21 cellular contexts compared by ENCODE assay signal in genomic region chr20:32577023-32577422, GRCh38. TPM values are rescaled to one million over a fixed set of nuclear protein-coding genes. Genes with fewer than 3 reads are reported as not detected.
A peak's percentile ranks its signal among the peaks of the same experiment; 100 is the strongest.
DNase-seq lines count a peak whose midpoint lies in the region; TF ChIP-seq lines count a peak whose summit lies in the region.
"Had no signal": no experiment of that assay in that cellular context is flagged by ENCODE, and none has a peak within 500 bp of the region (broad histone marks: within the 10 kb centered on the region; RNA-seq: fewer than 3 reads in every experiment).

No MANE protein-coding gene starts in this region.

- H3K27me3 ChIP-seq in H9 (ENCODE audit: insufficient read depth, low read length) = no peaks in the 10 kb centered on the region

- H3T11ph ChIP-seq in H9 (ENCODE audit: low read length) = no peak overlapping the region

- no peak overlapping the region for H3K56ac ChIP-seq in H9 (ENCODE audit: insufficient read length, low read depth, low read length)

- H3K79me1 ChIP-seq in H9 (ENCODE audit: insufficient read depth, low read depth, low read length, poor library complexity, severe bottlenecking) = no peaks in the 10 kb centered on the region

- DNase-seq in NCI-H1694 treated with DMSO at 0.1 percent for 48 hours (lab: John Stamatoyannopoulos, UW) (peak; percentile 8), NCI-H1694 (lab: John Stamatoyannopoulos, UW) (no peak), H9 (no peak), chondrocyte (ENCODE audit: low spot score) (no peak), neural crest cell (ENCODE audit: low read depth, low spot score) (no peak), GM20000 (ENCODE audit: low spot score) (no peak), kidney tubule cell (ENCODE audit: low spot score) (no peak), NCI-H2029 treated with DMSO at 0.1 percent for 48 hours (lab: John Stamatoyannopoulos, UW) (no peak)
- DNase-seq: 8988T; activated CD4-positive, alpha-beta T cell treated with anti-CD3 and anti-CD28 coated beads for 48 hours; activated CD8-positive, alpha-beta memory T cell treated with anti-CD3 and anti-CD28 coated beads, Interleukin-2, amount 50 U/mL, for 4 hours; activated gamma-delta T cell; anterior cingulate cortex; DMS53; foreskin fibroblast; left colon; NCI-H146; NCI-H226; stimulated activated CD4-positive, alpha-beta T cell treated with anti-CD3 and anti-CD28 coated beads, Interleukin-4, amount 100 ng/mL, for 4 hours had no signal

- H3K79me2 ChIP-seq in H9 (ENCODE audit: insufficient read depth, low read length) = no peaks in the 10 kb centered on the region

- H2AK5ac ChIP-seq in H9 (ENCODE audit: insufficient read length, low read length) = no peak overlapping the region

- H3K9me3 ChIP-seq in H9 (ENCODE audit: control insufficient read depth, low read depth, low read length) = no peaks in the 10 kb centered on the region

- no peak overlapping the region for H3K4ac ChIP-seq in H9 (ENCODE audit: low read depth, low read length)

- H3K27ac ChIP-seq in H9 (ENCODE audit: insufficient read length, low read depth, low read length) = no peak overlapping the region
- H3K27ac ChIP-seq: C4-2B had no signal

- no peak overlapping the region for H3K23ac ChIP-seq in H9 (ENCODE audit: insufficient read length, low read depth, low read length)

- TF ChIP-seq CTCF in H9 (conservative IDR thresholded peaks at IDR 0.05) (peak; percentile 54; the same call in 2 of the 3 replicates), chondrocyte (IDR thresholded peaks at IDR 0.05) (peak; percentile 71), neural crest cell (conservative IDR thresholded peaks at IDR 0.05) (peak; percentile 54), GM20000 (IDR thresholded peaks at IDR 0.05; ENCODE audit: extremely low read depth, missing control alignments) (no peak)

- H4K5ac ChIP-seq in H9 (ENCODE audit: insufficient read length, low read depth, low read length) = no peak overlapping the region

- H2BK5ac ChIP-seq in H9 (ENCODE audit: insufficient read length, low read length) = no peak overlapping the region

- no peak overlapping the region for H3K14ac ChIP-seq in H9 (ENCODE audit: insufficient read depth, low read length)

- H3K9me3 Mint-ChIP-seq in H9 (no peaks in the 10 kb centered on the region), chondrocyte (ENCODE audit: low read depth) (no peaks in the 10 kb centered on the region), neural crest cell (no peaks in the 10 kb centered on the region)
- H3K9me3 Mint-ChIP-seq: natural killer cell treated with Interleukin-12 subunit alpha and Interleukin-12 subunit beta and Interleukin-15 and Interleukin-18, amount 100 ng/mL, for 72 hours had no signal

- H4K20me1 ChIP-seq in H9 (ENCODE audit: control insufficient read depth, insufficient read depth, insufficient read length) = no peaks in the 10 kb centered on the region

- no peak overlapping the region for H2BK120ac ChIP-seq in H9 (ENCODE audit: low read depth, low read length, poor library complexity, severe bottlenecking)

- no peak overlapping the region for H4K8ac ChIP-seq in H9 (replicated peaks; ENCODE audit: insufficient read length, low read depth, low read length)

- H3K27me3 Mint-ChIP-seq in H9 (ENCODE audit: low read depth) (peaks cover 42% of the 10 kb centered on the region), chondrocyte (ENCODE audit: low read depth) (no peaks in the 10 kb centered on the region), neural crest cell (ENCODE audit: low read depth) (peaks cover 6% of the 10 kb centered on the region)
- H3K27me3 Mint-ChIP-seq: natural killer cell treated with Interleukin-12 subunit alpha and Interleukin-12 subunit beta and Interleukin-15 and Interleukin-18, amount 100 ng/mL, for 72 hours had no signal

- H3K4me1 ChIP-seq in H9 (ENCODE audit: insufficient read depth, low read length) = no peaks in the 10 kb centered on the region

- no peak overlapping the region for H3K4me2 ChIP-seq in H9 (ENCODE audit: insufficient read depth, insufficient read length, low read length)

- H2BK12ac ChIP-seq in H9 (ENCODE audit: insufficient read length, low read depth, low read length) = no peak overlapping the region

- no peaks in the 10 kb centered on the region for H3K23me2 ChIP-seq in H9 (ENCODE audit: insufficient read length, low read depth, low read length, poor library complexity, severe bottlenecking)

- H2BK15ac ChIP-seq in H9 (ENCODE audit: low read depth, low read length) = no peak overlapping the region

- no peak overlapping the region for H2AFZ ChIP-seq in H9 (ENCODE audit: low read length)

- WGBS in H9 (ENCODE audit: extremely low coverage, insufficient read length, low lambda C conversion rate) = no CpG with 5 or more reads among the region's 7 CpGs

- H2BK20ac ChIP-seq in H9 (ENCODE audit: low read depth, low read length, poor library complexity, severe bottlenecking) = no peak overlapping the region

- peaks cover 16 to 20% of the 10 kb centered on the region in 2 experiments for H3K4me1 Mint-ChIP-seq in H9
- peaks cover 21% of the 10 kb centered on the region for H3K4me1 Mint-ChIP-seq in chondrocyte (ENCODE audit: low read depth)
- H3K4me1 Mint-ChIP-seq in neural crest cell = peaks cover 44% of the 10 kb centered on the region

- H4K91ac ChIP-seq in H9 (ENCODE audit: insufficient read length, low read depth, low read length) = no peak overlapping the region

- no peaks in the 10 kb centered on the region for H3K36me3 Mint-ChIP-seq in H9 (ENCODE audit: insufficient read depth in 1 of 3, low read depth in 3 of 3)
- no peaks in the 10 kb centered on the region for H3K36me3 Mint-ChIP-seq in chondrocyte (ENCODE audit: low read depth)
- no peaks in the 10 kb centered on the region for H3K36me3 Mint-ChIP-seq in neural crest cell (ENCODE audit: low read depth)
- H3K36me3 Mint-ChIP-seq: natural killer cell treated with Interleukin-12 subunit alpha and Interleukin-12 subunit beta and Interleukin-15 and Interleukin-18, amount 100 ng/mL, for 72 hours had no signal

- no peak overlapping the region for H3K18ac ChIP-seq in H9 (ENCODE audit: insufficient read length, low read depth, low read length)

- no peak overlapping the region for H3K9ac ChIP-seq in H9 (ENCODE audit: extremely low read depth, insufficient read length, low read length)

- H3K27ac Mint-ChIP-seq in H9 (no peak overlapping the region), chondrocyte (ENCODE audit: unreplicated experiment) (no peak overlapping the region), neural crest cell (ENCODE audit: unreplicated experiment) (no peak overlapping the region)

- H3K4me3 Mint-ChIP-seq in H9 (no peak overlapping the region), chondrocyte (ENCODE audit: unreplicated experiment) (no peak overlapping the region), neural crest cell (peak overlapping the region; percentile 55)
- H3K4me3 Mint-ChIP-seq: natural killer cell treated with Interleukin-12 subunit alpha and Interleukin-12 subunit beta and Interleukin-15 and Interleukin-18, amount 100 ng/mL, for 72 hours had no signal

RNA-seq across cellular contexts. Expression of gene NOL4L, which starts 8.1 kb away (rescaled TPM):
- total RNA-seq in H9 (2021) (28.9 and 31.7 TPM in 2 replicates), chondrocyte (37.7 to 42.7 TPM (median 40.0 TPM) in 3 replicates), neural crest cell (52.3 and 53.6 TPM in 2 replicates)
